38 cellular contexts compared by ENCODE assay signal in the genomic region with DNA sequence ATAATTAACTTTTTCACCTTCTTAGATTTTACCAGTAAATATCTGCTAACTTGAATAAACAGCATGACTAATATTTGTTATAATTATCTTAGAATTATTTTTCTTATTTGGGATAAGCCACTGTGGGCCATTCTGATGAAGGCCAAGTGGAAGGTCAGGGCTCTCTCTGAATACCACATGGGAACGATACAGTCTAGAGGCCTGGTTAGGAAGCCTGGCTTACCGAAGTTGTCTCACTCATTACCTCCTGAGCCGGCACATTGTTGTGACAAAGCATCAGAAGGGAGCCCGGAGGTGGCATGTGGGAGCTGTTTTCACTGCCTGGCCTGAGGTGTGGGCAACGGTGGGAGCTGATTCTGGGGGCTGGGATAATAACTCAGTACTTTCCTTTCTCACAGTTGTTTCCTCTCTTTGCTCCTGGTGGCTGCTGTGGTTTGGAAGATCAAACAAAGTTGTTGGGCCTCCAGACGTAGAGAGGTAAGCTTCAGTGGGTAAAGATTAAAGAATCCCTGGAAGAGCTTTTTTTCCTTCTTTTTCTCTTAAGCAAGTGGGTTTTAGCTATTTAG. TPM values are rescaled to one million over a fixed set of nuclear protein-coding genes. Genes with fewer than 3 reads are reported as not detected.
"Had no signal": no experiment of that assay in that cellular context is flagged by ENCODE, and none has a peak within 500 bp of the region (broad histone marks: within the 10 kb centered on the region; RNA-seq: fewer than 3 reads in every experiment).

No MANE protein-coding gene starts in this region.

- H3K4me1 ChIP-seq: ascending aorta had no signal

- H3K9me3 ChIP-seq: ascending aorta had no signal

- FAIRE-seq: TTC549 had no signal

- ATAC-seq: activated CD4-positive, alpha-beta T cell treated with anti-CD3 and anti-CD28 coated beads for 36 hours; activated CD4-positive, CD25-positive, alpha-beta regulatory T cell treated with anti-CD3 and anti-CD28 coated beads, Interleukin-2, amount 50 U/mL, for 24 hours; activated naive CD8-positive, alpha-beta T cell treated with anti-CD3 and anti-CD28 coated beads, Interleukin-2, amount 50 U/mL, for 24 hours; activated T-cell treated with anti-CD3 and anti-CD28 coated beads, Interleukin-2, amount 50 U/mL, for 4 hours; activated T-cell treated with anti-CD3 and anti-CD28 coated beads, Interleukin-2, amount 50 U/mL, for 72 hours; activated T-helper 17 cell treated with anti-CD3 and anti-CD28 coated beads, Interleukin-2, amount 50 U/mL, for 72 hours; T-cell; T-helper 17 cell; WTC11 had no signal

- H3K27ac ChIP-seq: ascending aorta, cardiac muscle cell, WERI-Rb-1 had no signal

- H3K27me3 ChIP-seq: ascending aorta, cardiac muscle cell had no signal

- H3K4me3 ChIP-seq: ascending aorta, cardiac muscle cell had no signal

- DNase-seq: activated CD4-positive, alpha-beta memory T cell treated with anti-CD3 and anti-CD28 coated beads, Interleukin-2, amount 10 ng/mL, durations not matched to agents 7 days and 5 days; activated CD4-positive, alpha-beta T cell treated with anti-CD3 and anti-CD28 coated beads for 1 hour; activated CD4-positive, alpha-beta T cell treated with anti-CD3 and anti-CD28 coated beads for 36 hours; activated CD4-positive, alpha-beta T cell treated with anti-CD3 and anti-CD28 coated beads for 48 hours; activated CD4-positive, alpha-beta T cell treated with anti-CD3 and anti-CD28 coated beads, Interleukin-2, amount 10 ng/mL, durations not matched to agents 7 days and 5 days; activated CD4-positive, alpha-beta T cell treated with anti-CD3 and anti-CD28 coated beads, Interleukin-2, amount 50 U/mL, for 48 hours; activated CD4-positive, CD25-positive, alpha-beta regulatory T cell; activated CD8-positive, alpha-beta memory T cell treated with anti-CD3 and anti-CD28 coated beads, Interleukin-2, amount 50 U/mL, for 4 hours; activated gamma-delta T cell; activated naive CD4-positive, alpha-beta T cell treated with anti-CD3 and anti-CD28 coated beads, Interleukin-2, amount 10 ng/mL, durations not matched to agents 7 days and 5 days; activated naive CD4-positive, alpha-beta T cell treated with Interleukin-2 at 50 U/mL for 16 hours; activated naive CD8-positive, alpha-beta T cell treated with anti-CD3 and anti-CD28 coated beads, Interleukin-2, amount 10 ng/mL, durations not matched to agents 7 days and 5 days; activated naive CD8-positive, alpha-beta T cell treated with anti-CD3 and anti-CD28 coated beads, Interleukin-2, amount 50 U/mL, for 24 hours; activated T-cell treated with anti-CD3 and anti-CD28 coated beads for 4 hours; activated T-cell treated with anti-CD3 and anti-CD28 coated beads, Interleukin-2, amount 50 U/mL, for 1 hour; activated T-cell treated with anti-CD3 and anti-CD28 coated beads, Interleukin-2, amount 50 U/mL, for 4 hours; activated T-cell treated with anti-CD3 and anti-CD28 coated beads, Interleukin-2, amount 50 U/mL, for 72 hours; amygdala; anterior cingulate cortex; caudate nucleus; cerebellar nuclear complex; T-cell; T-helper 17 cell; T-helper 9 cell; WERI-Rb-1 had no signal

- H3K36me3 ChIP-seq: cardiac muscle cell, WERI-Rb-1 had no signal

RNA-seq across cellular contexts. Expression of a gene that starts 29.2 kb away (rescaled TPM):
- total RNA-seq: activated CD4-positive, alpha-beta memory T cell treated with anti-CD3 and anti-CD28 coated beads, Interleukin-2, amount 10 ng/mL, durations not matched to agents 7 days and 5 days; activated CD4-positive, alpha-beta T cell treated with anti-CD3 and anti-CD28 coated beads for 36 hours; activated CD4-positive, alpha-beta T cell treated with anti-CD3 and anti-CD28 coated beads, Interleukin-2, amount 10 ng/mL, durations not matched to agents 7 days and 5 days; activated CD8-positive, alpha-beta memory T cell treated with anti-CD3 and anti-CD28 coated beads for 36 hours; activated naive CD8-positive, alpha-beta T cell treated with anti-CD3 and anti-CD28 coated beads, Interleukin-2, amount 10 ng/mL, durations not matched to agents 7 days and 5 days; activated T-cell treated with anti-CD3 and anti-CD28 coated beads, Interleukin-2, amount 50 U/mL, for 4 hours; activated T-cell treated with anti-CD3 and anti-CD28 coated beads, Interleukin-2, amount 50 U/mL, for 72 hours; activated T-helper 1 cell treated with anti-CD3 and anti-CD28 coated beads, Interleukin-12 subunit alpha, Interleukin-12 subunit beta, Interleukin-2, Interleukin-4 antibody, amounts not matched to agents 30 ng/mL and 10 ng/mL and 1 ng/mL, durations not matched to agents 14 hours and 24 hours and 36 hours; activated T-helper 17 cell treated with anti-CD3 and anti-CD28 coated beads, Interleukin-2, amount 50 U/mL, for 72 hours; ascending aorta; bronchial epithelial cell; cardiac muscle cell; chondrocyte; T-cell; T-helper 1 cell treated with Interleukin-12 subunit alpha and Interleukin-12 subunit beta and Interleukin-4 antibody, amounts not matched to agents 30 ng/mL and 1 ng/mL, for 36 hours; T-helper 17 cell; T-helper 2 cell treated with Interferon-gamma antibody and Interleukin-4, amounts not matched to agents 100 ng/mL and 5 ng/mL, for 36 hours; WTC11 had no signal
- polyA plus RNA-seq: adipose tissue, cardiac muscle cell had no signal

RNA-seq across cellular contexts. Expression of a gene that starts 47.8 kb away (rescaled TPM):
- total RNA-seq: activated CD4-positive, alpha-beta memory T cell treated with anti-CD3 and anti-CD28 coated beads, Interleukin-2, amount 10 ng/mL, durations not matched to agents 7 days and 5 days; activated CD4-positive, alpha-beta T cell treated with anti-CD3 and anti-CD28 coated beads for 36 hours; activated CD4-positive, alpha-beta T cell treated with anti-CD3 and anti-CD28 coated beads, Interleukin-2, amount 10 ng/mL, durations not matched to agents 7 days and 5 days; activated CD8-positive, alpha-beta memory T cell treated with anti-CD3 and anti-CD28 coated beads for 36 hours; activated naive CD8-positive, alpha-beta T cell treated with anti-CD3 and anti-CD28 coated beads, Interleukin-2, amount 10 ng/mL, durations not matched to agents 7 days and 5 days; activated T-cell treated with anti-CD3 and anti-CD28 coated beads, Interleukin-2, amount 50 U/mL, for 4 hours; activated T-cell treated with anti-CD3 and anti-CD28 coated beads, Interleukin-2, amount 50 U/mL, for 72 hours; activated T-helper 1 cell treated with anti-CD3 and anti-CD28 coated beads, Interleukin-12 subunit alpha, Interleukin-12 subunit beta, Interleukin-2, Interleukin-4 antibody, amounts not matched to agents 30 ng/mL and 10 ng/mL and 1 ng/mL, durations not matched to agents 14 hours and 24 hours and 36 hours; activated T-helper 17 cell treated with anti-CD3 and anti-CD28 coated beads, Interleukin-2, amount 50 U/mL, for 72 hours; T-cell; T-helper 1 cell treated with Interleukin-12 subunit alpha and Interleukin-12 subunit beta and Interleukin-4 antibody, amounts not matched to agents 30 ng/mL and 1 ng/mL, for 36 hours; T-helper 17 cell; T-helper 2 cell treated with Interferon-gamma antibody and Interleukin-4, amounts not matched to agents 100 ng/mL and 5 ng/mL, for 36 hours had no signal
